8 cellular contexts compared by ENCODE assay signal in the genomic region with DNA sequence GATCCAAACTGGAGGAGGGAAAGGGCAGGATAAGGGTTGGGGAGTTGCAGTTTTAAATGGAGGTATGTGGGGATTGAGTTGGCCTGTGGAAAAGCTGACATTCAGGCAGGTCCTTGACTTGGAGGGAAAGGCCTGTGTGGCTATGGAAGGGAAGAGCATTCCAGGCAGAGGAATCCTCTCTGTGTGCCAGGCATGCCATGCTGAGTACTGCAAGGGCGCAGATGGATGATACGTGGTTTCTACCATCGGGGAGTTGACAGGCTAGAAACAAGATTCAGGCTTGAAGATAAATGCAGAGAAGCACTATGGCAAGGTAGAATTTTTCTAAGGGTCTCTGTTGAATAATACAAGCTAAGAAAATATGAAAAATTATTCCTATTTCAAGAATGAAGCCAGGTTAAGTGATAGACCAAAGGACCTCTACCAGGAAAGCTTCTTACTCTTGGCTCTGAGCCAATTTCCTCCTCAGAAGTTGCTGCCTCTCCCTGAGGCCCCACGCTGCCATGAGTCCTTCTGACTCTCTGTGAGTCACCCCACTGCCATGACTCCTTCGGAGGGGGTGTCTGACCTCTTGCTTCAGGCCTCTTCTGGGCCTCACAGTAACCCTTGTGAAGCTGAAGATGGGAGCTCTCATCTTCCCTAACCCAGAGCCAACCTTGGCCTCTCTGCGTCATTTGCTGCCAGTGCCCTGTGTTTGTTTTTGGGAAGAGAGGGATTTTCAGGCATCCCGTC.
DNase-seq lines count a peak whose midpoint lies in the region; ATAC-seq and TF ChIP-seq lines count a peak whose summit lies in the region.

No MANE protein-coding gene starts in this region.

- H3K4me3 ChIP-seq in left lung, result no peak overlapping the region

- H3K27ac ChIP-seq in CD4-positive, alpha-beta T cell (ENCODE audit: low read depth, low read length), result no peak overlapping the region
- H3K27ac ChIP-seq in left lung, result no peak overlapping the region

- no peak for ATAC-seq in CD4-positive, alpha-beta T cell (ENCODE audit: poor library complexity)
- ATAC-seq in left lung (peak; percentile 93), HG02852 (IDR thresholded peaks at IDR 0.05; ENCODE audit: unreplicated experiment) (no peak), HG03521 (IDR thresholded peaks at IDR 0.05; ENCODE audit: unreplicated experiment) (no peak)
- ATAC-seq in activated CD8-positive, alpha-beta memory T cell treated with anti-CD3 and anti-CD28 coated beads, Interleukin-2, amount 10 ng/mL, durations not matched to agents 7 days and 5 days, result no peak

- H3K9me3 ChIP-seq in CD4-positive, alpha-beta T cell (ENCODE audit: control insufficient read depth, low read length), result no peaks in the 10 kb centered on the region
- H3K9me3 ChIP-seq in left lung, result no peaks in the 10 kb centered on the region

- no peaks in the 10 kb centered on the region for H3K27me3 Mint-ChIP-seq in CD4-positive, alpha-beta T cell
- H3K27me3 Mint-ChIP-seq in activated CD8-positive, alpha-beta memory T cell treated with anti-CD3 and anti-CD28 coated beads, Interleukin-2, amount 10 ng/mL, durations not matched to agents 7 days and 5 days, result no peaks in the 10 kb centered on the region
- H3K27me3 Mint-ChIP-seq in glutamatergic neuron (ENCODE audit: unreplicated experiment), result no peaks in the 10 kb centered on the region

- H3K4me1 Mint-ChIP-seq in CD4-positive, alpha-beta T cell (ENCODE audit: low read depth), result no peaks in the 10 kb centered on the region
- no peaks in the 10 kb centered on the region for H3K4me1 Mint-ChIP-seq in activated CD8-positive, alpha-beta memory T cell treated with anti-CD3 and anti-CD28 coated beads, Interleukin-2, amount 10 ng/mL, durations not matched to agents 7 days and 5 days
- H3K4me1 Mint-ChIP-seq in glutamatergic neuron (ENCODE audit: low read depth, unreplicated experiment), result no peaks in the 10 kb centered on the region

- DNase-seq in CD4-positive, alpha-beta T cell, result no peak
- peak; percentile 58 for DNase-seq in HT-29 (ENCODE audit: low spot score)
- DNase-seq in astrocyte of the hippocampus (ENCODE audit: low read depth, low spot score), result peak; percentile 59
- DNase-seq in left lung, result no peak
- no peak for DNase-seq in activated CD8-positive, alpha-beta memory T cell treated with anti-CD3 and anti-CD28 coated beads, Interleukin-2, amount 10 ng/mL, durations not matched to agents 7 days and 5 days
- no peak for DNase-seq in glutamatergic neuron

- CTCF ChIA-PET in CD4-positive, alpha-beta T cell (lab: Charles Lee), result interaction anchor here (1.2 kb wide), 1 partner anchor 27 kb away, joined by 3 read pairs; no protein-coding TSS in a partner anchor
- CTCF ChIA-PET in activated CD8-positive, alpha-beta memory T cell treated with anti-CD3 and anti-CD28 coated beads, Interleukin-2, amount 10 ng/mL, durations not matched to agents 7 days and 5 days (lab: Charles Lee), result no interaction called here

- no peaks in the 10 kb centered on the region for H3K27me3 ChIP-seq in CD4-positive, alpha-beta T cell (ENCODE audit: control insufficient read depth, insufficient read depth, low read length)
- no peaks in the 10 kb centered on the region for H3K27me3 ChIP-seq in left lung

- no peaks in the 10 kb centered on the region for H3K9me3 Mint-ChIP-seq in CD4-positive, alpha-beta T cell
- H3K9me3 Mint-ChIP-seq in activated CD8-positive, alpha-beta memory T cell treated with anti-CD3 and anti-CD28 coated beads, Interleukin-2, amount 10 ng/mL, durations not matched to agents 7 days and 5 days (ENCODE audit: low read depth), result no peaks in the 10 kb centered on the region
- H3K9me3 Mint-ChIP-seq in glutamatergic neuron (ENCODE audit: unreplicated experiment), result peaks cover 3% of the 10 kb centered on the region

- POLR2A ChIA-PET in CD4-positive, alpha-beta T cell (lab: Charles Lee), result no interaction called here

- H3K36me3 ChIP-seq in left lung, result peaks cover 0 to 25% of the 10 kb centered on the region in 2 donors

- no peak overlapping the region for H3K4me3 Mint-ChIP-seq in CD4-positive, alpha-beta T cell
- no peak overlapping the region for H3K4me3 Mint-ChIP-seq in activated CD8-positive, alpha-beta memory T cell treated with anti-CD3 and anti-CD28 coated beads, Interleukin-2, amount 10 ng/mL, durations not matched to agents 7 days and 5 days
- no peak overlapping the region for H3K4me3 Mint-ChIP-seq in glutamatergic neuron (ENCODE audit: unreplicated experiment)

- TF ChIP-seq CTCF in CD4-positive, alpha-beta T cell (IDR thresholded peaks at IDR 0.05), result no peak
- TF ChIP-seq CTCF in left lung (IDR thresholded peaks at IDR 0.05), result no peak
- no peak for TF ChIP-seq CTCF in glutamatergic neuron (IDR thresholded peaks at IDR 0.05; ENCODE audit: partially characterized antibody, unreplicated experiment)

- H3K4me1 ChIP-seq in left lung, result no peaks in the 10 kb centered on the region

- intact Hi-C loops in CD4-positive, alpha-beta T cell (cut with DNase I, micrococcal nuclease), result no loop called here
- intact Hi-C loops in left lung (cut with DNase I), result no loop called here

- peak overlapping the region; percentile 35 for H3K27ac Mint-ChIP-seq in CD4-positive, alpha-beta T cell
- no peak overlapping the region for H3K27ac Mint-ChIP-seq in activated CD8-positive, alpha-beta memory T cell treated with anti-CD3 and anti-CD28 coated beads, Interleukin-2, amount 10 ng/mL, durations not matched to agents 7 days and 5 days
- no peak overlapping the region for H3K27ac Mint-ChIP-seq in glutamatergic neuron (ENCODE audit: unreplicated experiment)

- peaks cover 53% of the 10 kb centered on the region for H3K36me3 Mint-ChIP-seq in CD4-positive, alpha-beta T cell (ENCODE audit: low read depth)
- H3K36me3 Mint-ChIP-seq in activated CD8-positive, alpha-beta memory T cell treated with anti-CD3 and anti-CD28 coated beads, Interleukin-2, amount 10 ng/mL, durations not matched to agents 7 days and 5 days, result no peaks in the 10 kb centered on the region
- no peaks in the 10 kb centered on the region for H3K36me3 Mint-ChIP-seq in glutamatergic neuron (ENCODE audit: unreplicated experiment)

Comparison
In these comparisons a context has a peak if more than half of its experiments do, and no peak if none do; other contexts are left out.
1. DNase-seq: peak in HT-29 (single experiment) and astrocyte of the hippocampus (single experiment); none in CD4-positive, alpha-beta T cell (0 of 10), left lung (0 of 2), activated CD8-positive, alpha-beta memory T cell treated with anti-CD3 and anti-CD28 coated beads, Interleukin-2, amount 10 ng/mL, durations not matched to agents 7 days and 5 days (single experiment) and glutamatergic neuron (single experiment).